8 cellular contexts compared by ENCODE assay signal in the genomic region with DNA sequence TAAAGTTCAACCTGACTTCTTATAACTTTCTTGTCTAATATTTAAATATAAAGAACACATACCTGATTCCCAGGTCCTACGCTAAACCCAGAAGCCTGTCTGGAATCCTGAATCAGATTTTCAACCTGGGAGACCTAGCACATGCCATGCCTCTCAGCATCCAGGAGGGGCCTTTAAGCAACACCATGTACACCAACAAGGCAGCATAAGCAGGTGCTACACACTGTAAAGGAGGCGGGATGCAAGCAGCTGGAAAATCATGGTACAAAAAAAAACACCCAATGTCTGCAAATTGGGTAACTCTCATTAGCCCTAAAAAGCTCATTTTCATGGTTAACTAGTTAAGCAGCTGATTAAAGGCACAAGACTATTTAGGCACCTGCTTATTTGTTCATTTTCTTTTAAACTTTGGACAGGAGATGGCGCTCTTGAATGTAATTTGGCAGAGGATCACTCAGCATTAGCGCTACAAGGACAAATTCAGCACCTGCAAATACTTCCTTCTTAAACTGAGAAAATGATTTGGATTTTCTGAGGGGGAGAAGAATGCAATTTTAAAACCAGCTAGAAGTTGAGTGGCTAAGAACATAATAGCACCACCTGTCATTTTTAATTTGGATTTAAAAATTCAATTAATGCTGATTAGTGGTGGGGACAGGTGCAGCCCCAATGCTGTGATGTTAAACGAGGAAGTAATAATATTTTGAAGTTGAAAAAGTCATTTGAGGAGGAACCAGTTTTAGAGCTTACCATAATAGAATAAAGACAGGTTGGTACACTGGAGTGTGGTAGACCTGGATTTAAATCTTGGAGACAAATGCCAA.
DNase-seq lines count a peak whose midpoint lies in the region; ATAC-seq and TF ChIP-seq lines count a peak whose summit lies in the region.

No MANE protein-coding gene starts in this region.

- ATAC-seq in HG03442 (IDR thresholded peaks at IDR 0.05; ENCODE audit: unreplicated experiment) = peak; percentile 58
- ATAC-seq in HG03460 (IDR thresholded peaks at IDR 0.05; ENCODE audit: unreplicated experiment) = no peak

- no peaks in the 10 kb centered on the region for H3K9me3 ChIP-seq in BE2C

- DNase-seq in BE2C (no peak), GM10266 (ENCODE audit: extremely low spot score) (peak; percentile 33), NCI-H524 (lab: John Stamatoyannopoulos, UW) (peak; percentile 84 to 96), astrocyte of the hippocampus (ENCODE audit: low read depth, low spot score) (peak; percentile 72), kidney tubule cell (ENCODE audit: low spot score) (peak; percentile 79)
- DNase-seq in activated effector memory CD4-positive, alpha-beta T cell treated with Interleukin-2 at 50 U/mL for 16 hours = no peak

- no peaks in the 10 kb centered on the region for H3K36me3 ChIP-seq in BE2C

- no peak overlapping the region for H3K4me3 ChIP-seq in BE2C (ENCODE audit: low read depth, low read length)

- no peaks in the 10 kb centered on the region for H3K27me3 ChIP-seq in BE2C

- peak; percentile 43 for TF ChIP-seq CTCF in BE2C (IDR thresholded peaks at IDR 0.05; ENCODE audit: low read depth, low read length)
- TF ChIP-seq CTCF in GM10266 (IDR thresholded peaks at IDR 0.05; ENCODE audit: control insufficient read depth, insufficient read depth, low read depth, missing control alignments) = peak; percentile 60

- H3K4me1 ChIP-seq in BE2C = no peaks in the 10 kb centered on the region

Comparison
In these comparisons a context has a peak if more than half of its experiments do, and no peak if none do; other contexts are left out.
1. DNase-seq: peak in GM10266 (single experiment), NCI-H524 (2 of 2), astrocyte of the hippocampus (single experiment) and kidney tubule cell (single experiment); none in BE2C (single experiment) and activated effector memory CD4-positive, alpha-beta T cell treated with Interleukin-2 at 50 U/mL for 16 hours (single experiment).